1 cellular context compared by ENCODE assay signal in genomic region chr14:75527449-75528163, GRCh38.
TF ChIP-seq lines count a peak whose summit lies in the region.

No MANE protein-coding gene starts in this region.

TF ChIP-seq in K562, 482 proteins besides CTCF, POLR2A, EP300 and RAD21:
- TF ChIP-seq HNRNPK (IDR thresholded peaks at IDR 0.05; ENCODE audit: low read depth, low read length, poor library complexity, severe bottlenecking) (no peak), NFXL1 (CRISPR knock-in tag; IDR thresholded peaks at IDR 0.05) (no peak), CBX1 (IDR thresholded peaks at IDR 0.05; ENCODE audit: low read depth) (no peak), GTF2F1 (IDR thresholded peaks at IDR 0.05; ENCODE audit: low read depth, low read length) (no peak), ZNF445 (CRISPR knock-in tag; IDR thresholded peaks at IDR 0.05; ENCODE audit: low read depth) (no peak), TFE3 (CRISPR knock-in tag; IDR thresholded peaks at IDR 0.05) (peak; percentile 54), FOXP4 (CRISPR knock-in tag; IDR thresholded peaks at IDR 0.05; ENCODE audit: borderline replicate concordance) (no peak), ZBTB33 (CRISPR knock-in tag; IDR thresholded peaks at IDR 0.05) (no peak), PCBP2 (IDR thresholded peaks at IDR 0.05; ENCODE audit: low read depth, low read length, poor library complexity, severe bottlenecking) (no peak)
TF ChIP-seq in K562: peak in this region for 1.
